In the genomic region with DNA sequence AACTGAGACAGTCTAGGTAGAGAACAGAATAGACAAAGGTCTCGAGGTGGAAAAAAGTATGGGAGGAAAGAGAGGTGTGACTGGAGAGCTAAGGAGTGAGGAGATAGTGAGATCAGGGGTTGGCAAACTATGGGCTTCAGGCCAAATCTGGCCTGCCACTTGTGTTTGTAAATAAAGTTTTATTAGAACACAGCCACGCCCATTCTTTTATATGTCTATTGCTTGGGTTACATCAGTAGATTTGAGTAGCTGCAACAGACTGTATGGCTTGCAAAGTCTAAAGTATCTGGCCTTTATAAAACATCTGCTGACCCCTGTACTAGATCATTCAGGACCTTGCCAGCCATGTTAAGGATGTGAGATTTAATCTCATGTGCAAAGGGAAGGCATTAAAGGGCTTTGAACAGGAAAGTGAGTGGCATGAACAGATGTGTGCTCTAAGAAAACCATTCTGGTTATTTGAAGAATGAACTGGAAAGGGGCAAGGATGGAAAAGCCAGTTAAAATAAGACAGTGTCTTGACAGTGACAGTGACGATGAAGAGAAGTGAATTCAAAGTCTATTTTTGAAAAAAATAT, we compare ENCODE assay signal across 16 cellular contexts.
"Had no signal": no experiment of that assay in that cellular context is flagged by ENCODE, and none has a peak within 500 bp of the region (broad histone marks: within the 10 kb centered on the region; RNA-seq: fewer than 3 reads in every experiment).

No MANE protein-coding gene starts in this region.

- H3K79me2 ChIP-seq: hepatocyte had no signal

- H3K4me3 Mint-ChIP-seq: activated CD4-positive, alpha-beta T cell treated with anti-CD3 and anti-CD28 coated beads for 36 hours; activated CD8-positive, alpha-beta T cell treated with anti-CD3 and anti-CD28 coated beads for 36 hours; naive B cell had no signal

- H2AFZ ChIP-seq: hepatocyte had no signal

- H3K27me3 ChIP-seq: breast epithelium, dorsolateral prefrontal cortex, hepatocyte, suprapubic skin, upper lobe of left lung had no signal

- H3K27ac Mint-ChIP-seq: activated CD4-positive, alpha-beta T cell treated with anti-CD3 and anti-CD28 coated beads for 36 hours; activated CD8-positive, alpha-beta T cell treated with anti-CD3 and anti-CD28 coated beads for 36 hours; progenitor cell of endocrine pancreas had no signal

- H3K27ac ChIP-seq: breast epithelium, hepatocyte, suprapubic skin, upper lobe of left lung, VCaP had no signal

- H3K4me3 ChIP-seq: breast epithelium, hepatocyte, suprapubic skin, upper lobe of left lung had no signal

- FAIRE-seq: kidney had no signal

- H3K9me3 ChIP-seq: breast epithelium, suprapubic skin, upper lobe of left lung had no signal

- H3K4me2 ChIP-seq: hepatocyte had no signal

- DNase-seq: activated CD4-positive, alpha-beta T cell treated with anti-CD3 and anti-CD28 coated beads for 36 hours; activated CD8-positive, alpha-beta memory T cell treated with anti-CD3 and anti-CD28 coated beads, Interleukin-2, amount 50 U/mL, for 48 hours; activated CD8-positive, alpha-beta T cell treated with anti-CD3 and anti-CD28 coated beads for 36 hours; aorta; dorsolateral prefrontal cortex; kidney; naive B cell; right cardiac atrium; stimulated activated CD4-positive, alpha-beta T cell treated with anti-CD3 and anti-CD28 coated beads, Interleukin-2, amount 100 ng/mL, for 24 hours; stimulated activated naive CD4-positive, alpha-beta T cell; upper lobe of left lung had no signal

- H3K27me3 Mint-ChIP-seq: activated CD4-positive, alpha-beta T cell treated with anti-CD3 and anti-CD28 coated beads for 36 hours; activated CD8-positive, alpha-beta T cell treated with anti-CD3 and anti-CD28 coated beads for 36 hours; naive B cell had no signal

- H3K36me3 ChIP-seq: breast epithelium, suprapubic skin, upper lobe of left lung had no signal

- H3K4me1 ChIP-seq: breast epithelium had no signal

- ATAC-seq: activated CD4-positive, alpha-beta T cell treated with anti-CD3 and anti-CD28 coated beads for 36 hours; activated CD8-positive, alpha-beta T cell treated with anti-CD3 and anti-CD28 coated beads for 36 hours had no signal

- H3K9me3 Mint-ChIP-seq: activated CD8-positive, alpha-beta T cell treated with anti-CD3 and anti-CD28 coated beads for 36 hours had no signal
